8 cellular contexts compared by ENCODE assay signal in the genomic region with DNA sequence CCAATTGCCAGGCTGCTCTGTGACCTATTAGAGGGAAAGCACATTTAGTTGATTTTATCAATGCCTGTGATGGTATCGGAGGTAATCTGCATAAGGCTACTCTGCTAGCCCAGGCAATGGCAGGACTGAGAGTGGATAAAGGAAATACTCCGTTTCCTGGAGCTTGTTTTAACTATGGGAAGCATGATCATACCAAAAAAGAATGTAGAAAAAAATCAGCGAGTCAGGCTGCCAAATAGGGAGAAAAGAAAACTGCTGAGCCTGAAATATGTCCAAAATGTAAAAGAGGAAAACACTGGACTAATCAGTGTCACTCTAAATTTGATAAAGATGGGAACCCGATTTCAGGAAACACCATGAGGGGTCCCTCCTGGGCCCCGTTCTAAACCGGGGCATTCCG. TPM values are rescaled to one million over a fixed set of nuclear protein-coding genes. Genes with fewer than 3 reads are reported as not detected.
DNase-seq lines count a peak whose midpoint lies in the region; ATAC-seq and TF ChIP-seq lines count a peak whose summit lies in the region.
"Not testable (repeated sequence)": the region's sequence is repeated elsewhere in the genome, so short reads cannot be mapped to it uniquely, and the experiment has no call there.

No MANE protein-coding gene starts in this region.

- not testable (repeated sequence) for H4K20me1 ChIP-seq in osteoblast (ENCODE audit: insufficient read depth, low read length)

- intact Hi-C loops in upper lobe of right lung (cut with DNase I): not testable (repeated sequence)

- peak overlapping the region; percentile 67 for H3K4me2 ChIP-seq in osteoblast (ENCODE audit: insufficient read depth, low read length)

- H3K4me1 ChIP-seq in ACC112 (ENCODE audit: control insufficient read depth, insufficient read depth, low read length, unreplicated experiment): peaks cover 10% of the 10 kb centered on the region
- H3K4me1 ChIP-seq in osteoblast (ENCODE audit: insufficient read depth, low read length); upper lobe of right lung: not testable (repeated sequence)

- not testable (repeated sequence) for H3K36me3 ChIP-seq in ACC112 (ENCODE audit: insufficient read depth, low read length); osteoblast (ENCODE audit: insufficient read depth, low read length); upper lobe of right lung

- H2AFZ ChIP-seq in ACC112 (ENCODE audit: low read length, unreplicated experiment): peak overlapping the region; percentile 68
- not testable (repeated sequence) for H2AFZ ChIP-seq in osteoblast (ENCODE audit: low read length)

- peak; percentile 16 for DNase-seq in GM03348 (ENCODE audit: low spot score)
- DNase-seq in astrocyte of the hippocampus (ENCODE audit: low read depth, low spot score): peak; percentile 24
- not testable (repeated sequence) for DNase-seq in coronary artery (ENCODE audit: low spot score); osteoblast (ENCODE audit: insufficient read length, low spot score, missing footprints); upper lobe of right lung
- DNase-seq in fibroblast of mammary gland (ENCODE audit: low read depth): peak; percentile 10
- peak; percentile 15 for DNase-seq in iris pigment epithelial cell (ENCODE audit: low read depth)

- H3K9me3 ChIP-seq in osteoblast (ENCODE audit: low read depth, low read length) (peaks cover 12% of the 10 kb centered on the region), upper lobe of right lung (peaks cover 13% of the 10 kb centered on the region)

- not testable (repeated sequence) for H3K79me2 ChIP-seq in ACC112 (ENCODE audit: control insufficient read depth, insufficient read depth, low read length, unreplicated experiment); osteoblast (ENCODE audit: insufficient read depth, low read length)

- not testable (repeated sequence) for H3K27me3 ChIP-seq in ACC112 (ENCODE audit: insufficient read depth, low read length); osteoblast (ENCODE audit: insufficient read depth, low read length); upper lobe of right lung

- H3K27ac ChIP-seq in ACC112 (ENCODE audit: low read depth, low read length); osteoblast (ENCODE audit: low read depth, low read length); upper lobe of right lung: not testable (repeated sequence)
- peak overlapping the region; percentile 21 to 50 for H3K27ac ChIP-seq in coronary artery

- ATAC-seq in upper lobe of right lung: not testable (repeated sequence)

- TF ChIP-seq CTCF in coronary artery (IDR thresholded peaks at IDR 0.05); fibroblast of mammary gland (conservative IDR thresholded peaks at IDR 0.05; ENCODE audit: control insufficient read depth, insufficient read depth, low read depth, low read length); osteoblast (IDR thresholded peaks at IDR 0.05; ENCODE audit: extremely low read depth, low read depth, low read length); upper lobe of right lung (IDR thresholded peaks at IDR 0.05): not testable (repeated sequence)

- H3K4me3 ChIP-seq in ACC112 (ENCODE audit: low read depth, low read length) (peak overlapping the region; percentile 68), coronary artery (peak overlapping the region; percentile 53), fibroblast of mammary gland (ENCODE audit: control insufficient read depth, low read depth, low read length) (peak overlapping the region; percentile 4), osteoblast (ENCODE audit: insufficient read depth, low read length) (peak overlapping the region; percentile 48), upper lobe of right lung (peak overlapping the region; percentile 17)

RNA-seq across cellular contexts. Expression of gene SPCS3, which starts 25.6 kb away (rescaled TPM):
- 113 and 115 TPM in 2 replicates for total RNA-seq in osteoblast
- total RNA-seq in upper lobe of right lung: 151 TPM

Comparison
In these comparisons a context has a peak if more than half of its experiments do, and no peak if none do; other contexts are left out.
1. H3K4me3 ChIP-seq: peak in every context shown above with its lines; median percentile 68 in ACC112; 53 in coronary artery; 48 in osteoblast; 17 in upper lobe of right lung; 4 in fibroblast of mammary gland.